Comparison of ENCODE assay signal across 25 cellular contexts in genomic region chr10:120253131-120253530, GRCh38.
"Had no signal": no experiment of that assay in that cellular context is flagged by ENCODE, and none has a peak within 500 bp of the region (broad histone marks: within the 10 kb centered on the region; RNA-seq: fewer than 3 reads in every experiment).

No MANE protein-coding gene starts in this region.

- H3K36me3 ChIP-seq: breast epithelium, colonic mucosa, Peyer's patch had no signal

- DNase-seq: activated B cell treated with CpG ODN at 0.5 μM for 24 hours; activated CD4-positive, alpha-beta memory T cell treated with anti-CD3 and anti-CD28 coated beads for 36 hours; activated CD4-positive, alpha-beta T cell treated with anti-CD3 and anti-CD28 coated beads for 1 hour; activated CD4-positive, alpha-beta T cell treated with anti-CD3 and anti-CD28 coated beads, Interleukin-2, amount 10 ng/mL, durations not matched to agents 7 days and 5 days; activated CD8-positive, alpha-beta memory T cell treated with anti-CD3 and anti-CD28 coated beads for 24 hours; activated effector memory CD4-positive, alpha-beta T cell treated with anti-CD3 and anti-CD28 coated beads, Interleukin-2, amount 50 U/mL, for 16 hours; activated naive CD4-positive, alpha-beta T cell treated with anti-CD3 and anti-CD28 coated beads for 36 hours; activated T-cell treated with anti-CD3 and anti-CD28 coated beads, Interleukin-2, amount 50 U/mL, for 4 hours; anterior cingulate cortex; caudate nucleus; colonic mucosa; Kasumi-1; NCI-H1092; NCI-H1417; NCI-H1694; NCI-H2029 treated with DMSO at 0.1 percent for 48 hours; NCI-H345; NCI-H510A; NCI-H526 treated with DMSO at 0.1 percent for 48 hours; NK-92 treated with Interleukin-12 subunit alpha and Interleukin-12 subunit beta, amount 100 ng/mL, for 24 hours; OCI-M1; Peyer's patch; Right ventricle myocardium superior had no signal

- ATAC-seq: activated T-cell treated with anti-CD3 and anti-CD28 coated beads, Interleukin-2, amount 50 U/mL, for 4 hours had no signal

- H3K9me3 ChIP-seq: breast epithelium, colonic mucosa, Peyer's patch had no signal

- H3K4me1 ChIP-seq: breast epithelium, colonic mucosa, Peyer's patch had no signal

- H3K27me3 ChIP-seq: breast epithelium, colonic mucosa, Peyer's patch had no signal

- H3K4me3 ChIP-seq: breast epithelium, colonic mucosa, Peyer's patch had no signal

- H3K27ac ChIP-seq: breast epithelium, colonic mucosa, Peyer's patch, RWPE1 had no signal
